8 cellular contexts compared by ENCODE assay signal in genomic region chr7:87600130-87601124, GRCh38. TPM values are rescaled to one million over a fixed set of nuclear protein-coding genes. Genes with fewer than 3 reads are reported as not detected.
A peak's percentile ranks its signal among the peaks of the same experiment; 100 is the strongest.
DNase-seq lines count a peak whose midpoint lies in the region; ATAC-seq and TF ChIP-seq lines count a peak whose summit lies in the region.

TSS of gene ABCB1 (minus strand) at chr7:87600884. CDS start at chr7:87600184, 700 bp downstream.

- peaks cover 31% of the 10 kb centered on the region for H3K4me1 Mint-ChIP-seq in activated CD8-positive, alpha-beta T cell treated with anti-CD3 and anti-CD28 coated beads, Interleukin-2, amount 10 ng/mL, durations not matched to agents 7 days and 5 days (ENCODE audit: low read depth)
- H3K4me1 Mint-ChIP-seq in endodermal cell (peaks cover 5% of the 10 kb centered on the region), memory B cell (peaks cover 11% of the 10 kb centered on the region)

- no peak within 1 kb of the TSS for H3K9ac ChIP-seq in endodermal cell (ENCODE audit: extremely low read depth, low read length, poor library complexity, severe bottlenecking)

- CTCF ChIA-PET in activated CD8-positive, alpha-beta T cell treated with anti-CD3 and anti-CD28 coated beads, Interleukin-2, amount 10 ng/mL, durations not matched to agents 7 days and 5 days (lab: Charles Lee): interaction anchor here (0.6 to 3.0 kb wide), 21 partner anchors 8 to 447 kb away, joined by 3 to 19 read pairs (median 4); no protein-coding TSS in a partner anchor

- H3K4me3 ChIP-seq in GM08714 (ENCODE audit: low read length): peak within 1 kb of the TSS; percentile 76
- peak within 1 kb of the TSS; percentile 82 for H3K4me3 ChIP-seq in endodermal cell (ENCODE audit: low read length)

- POLR2A ChIA-PET in activated CD8-positive, alpha-beta T cell treated with anti-CD3 and anti-CD28 coated beads, Interleukin-2, amount 10 ng/mL, durations not matched to agents 7 days and 5 days (lab: Charles Lee): interaction anchor here (0.9 to 1.0 kb wide), 2 partner anchors 12 to 19 kb away, joined by 3 to 9 read pairs; no protein-coding TSS in a partner anchor

- 5% methylated on average over 31 to 61 of the region's 61 CpGs for WGBS in endodermal cell (ENCODE audit: insufficient coverage in 1 of 2, insufficient read length in 1 of 2), 2 experiments

- H3K27me3 Mint-ChIP-seq in activated CD8-positive, alpha-beta T cell treated with anti-CD3 and anti-CD28 coated beads, Interleukin-2, amount 10 ng/mL, durations not matched to agents 7 days and 5 days (ENCODE audit: low read depth): peaks cover 18% of the 10 kb centered on the region
- H3K27me3 Mint-ChIP-seq in endodermal cell (ENCODE audit: insufficient read depth): peaks cover 69% of the 10 kb centered on the region
- peaks cover 19% of the 10 kb centered on the region for H3K27me3 Mint-ChIP-seq in memory B cell

- no peak for TF ChIP-seq CTCF in endodermal cell (conservative IDR thresholded peaks at IDR 0.05)

- no peaks in the 10 kb centered on the region for H3K9me3 Mint-ChIP-seq in activated CD8-positive, alpha-beta T cell treated with anti-CD3 and anti-CD28 coated beads, Interleukin-2, amount 10 ng/mL, durations not matched to agents 7 days and 5 days (ENCODE audit: insufficient read depth)
- no peaks in the 10 kb centered on the region for H3K9me3 Mint-ChIP-seq in endodermal cell
- no peaks in the 10 kb centered on the region for H3K9me3 Mint-ChIP-seq in memory B cell

- H3K4me1 ChIP-seq in endodermal cell (ENCODE audit: control insufficient read depth, insufficient read depth, low read length): no peaks in the 10 kb centered on the region

- ATAC-seq in GM21786 (IDR thresholded peaks at IDR 0.05; ENCODE audit: unreplicated experiment) (peak; percentile 55), memory B cell (ENCODE audit: low read depth) (peak; percentile 65)
- ATAC-seq in activated CD8-positive, alpha-beta T cell treated with anti-CD3 and anti-CD28 coated beads, Interleukin-2, amount 10 ng/mL, durations not matched to agents 7 days and 5 days: peak; percentile 92

- no peaks in the 10 kb centered on the region for H3K9me3 ChIP-seq in endodermal cell (ENCODE audit: control insufficient read depth, low read length)

- DNase-seq in M059J (ENCODE audit: low read depth) (peak; percentile 53), endodermal cell (peak; percentile 91), memory B cell (ENCODE audit: low spot score in 2 of 2) (peak; percentile 12 to 31), NCI-H2196 (lab: John Stamatoyannopoulos, UW; ENCODE audit: unreplicated experiment) (no peak)
- peak; percentile 60 for DNase-seq in activated CD8-positive, alpha-beta T cell treated with anti-CD3 and anti-CD28 coated beads, Interleukin-2, amount 10 ng/mL, durations not matched to agents 7 days and 5 days
- peak; percentile 42 to 52 for DNase-seq in stimulated activated CD8-positive, alpha-beta memory T cell treated with anti-CD3 and anti-CD28 coated beads, Interleukin-15, amount 100 ng/mL, for 48 hours (ENCODE audit: low read depth in 2 of 2)

- H3K36me3 ChIP-seq in endodermal cell (ENCODE audit: control insufficient read depth, insufficient read depth, low read length): no peaks in the 10 kb centered on the region

- no peak within 1 kb of the TSS for H3K27ac ChIP-seq in endodermal cell (ENCODE audit: low read depth, low read length)

- H3K27ac Mint-ChIP-seq in activated CD8-positive, alpha-beta T cell treated with anti-CD3 and anti-CD28 coated beads, Interleukin-2, amount 10 ng/mL, durations not matched to agents 7 days and 5 days: peak within 1 kb of the TSS; percentile 41
- no peak within 1 kb of the TSS for H3K27ac Mint-ChIP-seq in endodermal cell
- H3K27ac Mint-ChIP-seq in memory B cell: peak within 1 kb of the TSS; percentile 22

- H3K4me3 Mint-ChIP-seq in activated CD8-positive, alpha-beta T cell treated with anti-CD3 and anti-CD28 coated beads, Interleukin-2, amount 10 ng/mL, durations not matched to agents 7 days and 5 days: peak within 1 kb of the TSS; percentile 82
- H3K4me3 Mint-ChIP-seq in endodermal cell (peak within 1 kb of the TSS; percentile 54), memory B cell (peak within 1 kb of the TSS; percentile 84)

- H3K27me3 ChIP-seq in endodermal cell (ENCODE audit: control insufficient read depth, insufficient read depth, low read length, poor library complexity, severe bottlenecking): peaks cover 82% of the 10 kb centered on the region

- H3K36me3 Mint-ChIP-seq in activated CD8-positive, alpha-beta T cell treated with anti-CD3 and anti-CD28 coated beads, Interleukin-2, amount 10 ng/mL, durations not matched to agents 7 days and 5 days (ENCODE audit: low read depth): no peaks in the 10 kb centered on the region
- H3K36me3 Mint-ChIP-seq in endodermal cell (ENCODE audit: low read depth) (no peaks in the 10 kb centered on the region), memory B cell (peaks cover 2% of the 10 kb centered on the region)

RNA-seq across cellular contexts. Expression of gene ABCB1, which starts in this region (rescaled TPM):
- total RNA-seq in M059J (2014; rRNA removed; shearing (Covaris generic)): 5.3 and 5.6 TPM in 2 replicates
- 1 to 10 TPM; 2.8 to 4.8 TPM for total RNA-seq in activated CD8-positive, alpha-beta T cell treated with anti-CD3 and anti-CD28 coated beads, Interleukin-2, amount 10 ng/mL, durations not matched to agents 7 days and 5 days
- total RNA-seq in endodermal cell: under 1 TPM in 1 of 2 donors, not detected in 1; 0.07 TPM
- polyA plus RNA-seq in endodermal cell (2013, experiment 1 of 2): 0.39 TPM
- polyA plus RNA-seq in endodermal cell (2013, experiment 2 of 2): 0.37 TPM

Comparison
In these comparisons a context has a peak if more than half of its experiments do, and no peak if none do; other contexts are left out.
1. Peak in DNase-seq and H3K4me3 ChIP-seq in endodermal cell; RNA of the gene not detected or under 1 TPM.